ENCODE assay signal across 9 cellular contexts in genomic region chr5:118611332-118611945, GRCh38.
A peak's percentile ranks its signal among the peaks of the same experiment; 100 is the strongest.
DNase-seq lines count a peak whose midpoint lies in the region; ATAC-seq and TF ChIP-seq lines count a peak whose summit lies in the region.
"Had no signal": no experiment of that assay in that cellular context is flagged by ENCODE, and none has a peak within 500 bp of the region (broad histone marks: within the 10 kb centered on the region; RNA-seq: fewer than 3 reads in every experiment).

No MANE protein-coding gene starts in this region.

- H3K27ac ChIP-seq in AG04450 (ENCODE audit: low read depth, low read length) (no peak overlapping the region), stomach (no peak overlapping the region)

- H3K4me3 ChIP-seq in AG04450 (ENCODE audit: low read depth, low read length) (no peak overlapping the region), stomach (no peak overlapping the region)

- intact Hi-C loops in stomach (cut with DNase I; ENCODE audit: low total_unique reads) = no loop called here

- TF ChIP-seq CTCF in AG04450 (IDR thresholded peaks at IDR 0.05; ENCODE audit: low read depth, low read length) = peak; percentile 48
- peak in 5 of 7 experiments; percentile 17 to 43 (median 28) for TF ChIP-seq CTCF in stomach (IDR thresholded peaks at IDR 0.05)

- ATAC-seq in GM18868 (IDR thresholded peaks at IDR 0.05; ENCODE audit: unreplicated experiment) (peak; percentile 63), GM18520 (IDR thresholded peaks at IDR 0.05; ENCODE audit: unreplicated experiment) (no peak)

- no peak for TF ChIP-seq POLR2A in erythroblast (IDR thresholded peaks at IDR 0.05; ENCODE audit: low read length)
- TF ChIP-seq POLR2A in stomach (IDR thresholded peaks at IDR 0.05) = no peak

- no peak for DNase-seq in AG04450 (ENCODE audit: low read depth, low spot score)
- peak; percentile 12 for DNase-seq in NCI-H146 (lab: John Stamatoyannopoulos, UW)
- DNase-seq in erythroblast (lab: John Stamatoyannopoulos, UW) = peak; percentile 13 to 53
- DNase-seq in stomach = peak; percentile 35
- DNase-seq in ureter (ENCODE audit: low spot score) = no peak
- no peak for DNase-seq in middle frontal gyrus (ENCODE audit: extremely low spot score, low spot score)
- DNase-seq: activated naive CD8-positive, alpha-beta T cell treated with anti-CD3 and anti-CD28 coated beads, Interleukin-2, amount 10 ng/mL, durations not matched to agents 7 days and 5 days had no signal

- H3K36me3 ChIP-seq in stomach = no peaks in the 10 kb centered on the region

- TF ChIP-seq EP300 in stomach (IDR thresholded peaks at IDR 0.05) = no peak

- 82 to 92% (median 87%) methylated on average over 5 of the region's 5 CpGs for WGBS in stomach, 5 donors

- CTCF ChIA-PET in AG04450 (lab: Charles Lee) = interaction anchor here (0.6 kb wide), 1 partner anchor 1713 kb away, joined by 4 read pairs; no protein-coding TSS in a partner anchor

- POLR2A ChIA-PET in AG04450 (lab: Yijun Ruan, JAX) = no interaction called here

- no peaks in the 10 kb centered on the region for H3K27me3 ChIP-seq in AG04450 (ENCODE audit: control insufficient read depth, insufficient read depth, low read length)
- no peaks in the 10 kb centered on the region for H3K27me3 ChIP-seq in stomach

- H3K9me3 ChIP-seq in AG04450 (ENCODE audit: control insufficient read depth, insufficient read depth, low read length) = no peaks in the 10 kb centered on the region
- no peaks in the 10 kb centered on the region for H3K9me3 ChIP-seq in stomach

- H3K4me1 ChIP-seq in stomach = no peaks in the 10 kb centered on the region

Comparison
In these comparisons a context has a peak if more than half of its experiments do, and no peak if none do; other contexts are left out.
1. DNase-seq: peak in NCI-H146 (single experiment), erythroblast (2 of 2) and stomach (single experiment); none in AG04450 (single experiment), ureter (single experiment) and middle frontal gyrus (single experiment).